Comparison of ENCODE assay signal across 1 cellular context in genomic region chr13:30112602-30113435, GRCh38.
A peak's percentile ranks its signal among the peaks of the same experiment; 100 is the strongest.
TF ChIP-seq lines count a peak whose summit lies in the region.

No MANE protein-coding gene starts in this region.

TF ChIP-seq in GM12878, 131 proteins besides CTCF, POLR2A, EP300 and RAD21 (continued from another document):
- no peak for TF ChIP-seq NKRF (conservative IDR thresholded peaks at IDR 0.05)
- no peak for TF ChIP-seq CBFB (IDR thresholded peaks at IDR 0.05; ENCODE audit: low read depth)
- TF ChIP-seq BHLHE40 (IDR thresholded peaks at IDR 0.05; ENCODE audit: borderline replicate concordance in 1 of 2, low read depth in 2 of 2, low read length in 1 of 2), result no peak
- TF ChIP-seq IKZF2 (IDR thresholded peaks at IDR 0.05), result no peak
- TF ChIP-seq ZNF592 (IDR thresholded peaks at IDR 0.05), result no peak
- 0 out of 2 replicates have a peak, but pooled peaks have one; percentile 18 for TF ChIP-seq CREB1 (IDR thresholded peaks at IDR 0.05; ENCODE audit: low read depth)
- no peak for TF ChIP-seq JUND (IDR thresholded peaks at IDR 0.05; ENCODE audit: low read depth, low read length)
- TF ChIP-seq KLF5 (IDR thresholded peaks at IDR 0.05; ENCODE audit: partially characterized antibody), result no peak
- TF ChIP-seq SMC3 (IDR thresholded peaks at IDR 0.05; ENCODE audit: borderline replicate concordance, low read length), result peak; percentile 93
- TF ChIP-seq STAT3 (IDR thresholded peaks at IDR 0.05; ENCODE audit: low read depth, low read length), result no peak
- peak; percentile 40; the same call in 1 of the 2 replicates for TF ChIP-seq FOXM1 (IDR thresholded peaks at IDR 0.05; ENCODE audit: low read depth, low read length)
- TF ChIP-seq, protein P1, sequence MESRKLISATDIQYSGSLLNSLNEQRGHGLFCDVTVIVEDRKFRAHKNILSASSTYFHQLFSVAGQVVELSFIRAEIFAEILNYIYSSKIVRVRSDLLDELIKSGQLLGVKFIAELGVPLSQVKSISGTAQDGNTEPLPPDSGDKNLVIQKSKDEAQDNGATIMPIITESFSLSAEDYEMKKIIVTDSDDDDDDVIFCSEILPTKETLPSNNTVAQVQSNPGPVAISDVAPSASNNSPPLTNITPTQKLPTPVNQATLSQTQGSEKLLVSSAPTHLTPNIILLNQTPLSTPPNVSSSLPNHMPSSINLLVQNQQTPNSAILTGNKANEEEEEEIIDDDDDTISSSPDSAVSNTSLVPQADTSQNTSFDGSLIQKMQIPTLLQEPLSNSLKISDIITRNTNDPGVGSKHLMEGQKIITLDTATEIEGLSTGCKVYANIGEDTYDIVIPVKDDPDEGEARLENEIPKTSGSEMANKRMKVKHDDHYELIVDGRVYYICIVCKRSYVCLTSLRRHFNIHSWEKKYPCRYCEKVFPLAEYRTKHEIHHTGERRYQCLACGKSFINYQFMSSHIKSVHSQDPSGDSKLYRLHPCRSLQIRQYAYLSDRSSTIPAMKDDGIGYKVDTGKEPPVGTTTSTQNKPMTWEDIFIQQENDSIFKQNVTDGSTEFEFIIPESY (IDR thresholded peaks at IDR 0.05), result no peak
- TF ChIP-seq KAT2A (conservative IDR thresholded peaks at IDR 0.05; ENCODE audit: control insufficient read depth, low read depth, low read length), result no peak
- no peak for TF ChIP-seq WRNIP1 (IDR thresholded peaks at IDR 0.05; ENCODE audit: borderline replicate concordance, low read depth, low read length)
- peak; percentile 75 for TF ChIP-seq ZNF24 (IDR thresholded peaks at IDR 0.05)
